Comparison of ENCODE assay signal across 8 cellular contexts in the genomic region with DNA sequence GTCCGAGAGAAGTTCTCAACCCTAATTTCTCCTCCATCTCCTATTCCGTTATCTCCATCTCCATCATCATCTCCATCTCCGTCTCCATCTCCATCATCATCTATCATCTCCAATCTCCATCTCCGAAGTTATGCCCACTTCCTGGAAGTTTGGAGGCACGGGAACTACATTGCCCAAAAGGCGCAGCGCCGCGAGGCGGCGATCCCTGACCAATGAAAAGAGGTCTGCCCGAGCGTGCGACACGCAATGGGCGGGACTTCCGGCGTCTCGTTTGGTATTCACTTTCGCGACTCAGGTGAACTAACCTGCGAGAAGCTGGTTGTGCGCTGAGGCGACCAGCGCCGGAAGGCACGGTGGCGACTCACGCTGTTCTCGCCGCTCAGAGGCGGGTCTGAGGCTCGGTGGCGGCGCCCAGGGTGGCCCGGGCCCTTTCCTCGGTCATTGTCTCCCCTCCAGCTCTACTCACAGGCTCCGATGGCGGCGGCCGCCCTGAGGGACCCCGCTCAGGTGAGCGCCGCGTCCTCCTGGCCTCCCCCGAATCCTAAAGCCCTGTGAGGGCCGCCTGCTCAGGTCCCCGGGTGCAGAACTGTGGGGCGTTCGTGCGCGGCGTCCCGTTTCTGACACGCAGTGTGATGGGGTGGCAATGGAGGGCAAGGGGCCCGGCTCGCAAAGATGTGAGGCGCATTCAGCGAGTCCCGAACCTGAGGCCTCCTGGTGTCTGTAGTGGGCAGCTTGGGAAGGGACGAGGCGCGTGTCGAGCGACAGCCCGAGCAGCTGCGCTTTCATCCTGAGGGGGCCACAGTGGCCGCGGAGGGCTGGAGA. TPM values are rescaled to one million over a fixed set of nuclear protein-coding genes. Genes with fewer than 3 reads are reported as not detected.
DNase-seq lines count a peak whose midpoint lies in the region; ATAC-seq and TF ChIP-seq lines count a peak whose summit lies in the region.
"Not testable (repeated sequence)": the region's sequence is repeated elsewhere in the genome, so short reads cannot be mapped to it uniquely, and the experiment has no call there.

A gene (plus strand): TSS at position 274 of the 822 bp plus-strand sequence. CDS start 201 bp downstream, at position 475.

- not testable (repeated sequence) for TF ChIP-seq CTCF in endothelial cell (IDR thresholded peaks at IDR 0.05; ENCODE audit: unreplicated experiment); mesothelial cell of epicardium (IDR thresholded peaks at IDR 0.05; ENCODE audit: unreplicated experiment)

- peak; percentile 97 for ATAC-seq in GM21381 (IDR thresholded peaks at IDR 0.05; ENCODE audit: unreplicated experiment)

- H3K4me3 Mint-ChIP-seq in endothelial cell (ENCODE audit: unreplicated experiment) (peak within 1 kb of the TSS; percentile 88), mesothelial cell of epicardium (peak within 1 kb of the TSS; percentile 66)

- peaks cover 26% of the 10 kb centered on the region for H3K36me3 Mint-ChIP-seq in endothelial cell (ENCODE audit: low read depth, unreplicated experiment)
- peaks cover 49% of the 10 kb centered on the region for H3K36me3 Mint-ChIP-seq in mesothelial cell of epicardium

- not testable (repeated sequence) for H3K27me3 Mint-ChIP-seq in endothelial cell (ENCODE audit: unreplicated experiment); mesothelial cell of epicardium (ENCODE audit: low read depth)

- H3K9me3 Mint-ChIP-seq in endothelial cell (ENCODE audit: unreplicated experiment) = not testable (repeated sequence)
- H3K9me3 Mint-ChIP-seq in mesothelial cell of epicardium = peaks cover 56% of the 10 kb centered on the region

- not testable (repeated sequence) for H3K27ac Mint-ChIP-seq in endothelial cell (ENCODE audit: unreplicated experiment)
- H3K27ac Mint-ChIP-seq in mesothelial cell of epicardium = peak within 1 kb of the TSS; percentile 43

- DNase-seq in Caki2 (ENCODE audit: low read depth) = peak; percentile 82
- peak in 74 of 76 experiments; percentile 26 to 93 (median 80) for DNase-seq in HUDEP-2 (lab: John Stamatoyannopoulos, UW; ENCODE audit: unreplicated experiment in 76 of 76)
- DNase-seq in NOMO-1 treated with dmso at 0.1 percent for 144 hours (lab: John Stamatoyannopoulos, UW; ENCODE audit: unreplicated experiment) = peak; percentile 56
- DNase-seq in activated CD8-positive, alpha-beta memory T cell treated with anti-CD3 and anti-CD28 coated beads, Interleukin-2, amount 50 U/mL, for 1 hour (ENCODE audit: extremely low read depth) = peak; percentile 82
- DNase-seq in endothelial cell (ENCODE audit: low spot score) = peak; percentile 79
- peak; percentile 81 to 88 for DNase-seq in mesothelial cell of epicardium (ENCODE audit: low spot score in 2 of 2, unreplicated experiment in 2 of 2)
- peak; percentile 80 for DNase-seq in stimulated activated CD8-positive, alpha-beta memory T cell treated with anti-CD3 and anti-CD28 coated beads, Interleukin-15, amount 100 ng/mL, for 24 hours (ENCODE audit: low read depth)

- in situ Hi-C loops in Caki2 (cut with HindIII; ENCODE audit: low pct_unique_long_range_greater_than_20kb, low sequenced_read_pairs) = not testable (repeated sequence)

- not testable (repeated sequence) for H3K4me1 Mint-ChIP-seq in endothelial cell (ENCODE audit: unreplicated experiment); mesothelial cell of epicardium

RNA-seq across cellular contexts. Expression of the gene that starts here (rescaled TPM):
- 11.7 and 22.1 TPM in 2 replicates for total RNA-seq in Caki2 (2014; rRNA removed; shearing (Covaris generic); ENCODE audit: low replicate concordance)
- total RNA-seq in endothelial cell (ENCODE audit: unreplicated experiment) = 16.1 TPM
- total RNA-seq in mesothelial cell of epicardium = 20.0 to 22.3 TPM (median 22.3 TPM) in 3 replicates

Comparison
In these comparisons a context has a peak if more than half of its experiments do, and no peak if none do; other contexts are left out.
1. Peak in every context shown above with its lines: DNase-seq and ATAC-seq.